16 cellular contexts compared by ENCODE assay signal in genomic region chr12:117596968-117597367, GRCh38.
A peak's percentile ranks its signal among the peaks of the same experiment; 100 is the strongest.
DNase-seq lines count a peak whose midpoint lies in the region.
"Had no signal": no experiment of that assay in that cellular context is flagged by ENCODE, and none has a peak within 500 bp of the region (broad histone marks: within the 10 kb centered on the region; RNA-seq: fewer than 3 reads in every experiment).

No MANE protein-coding gene starts in this region.

- no peak overlapping the region for H2AK5ac ChIP-seq in trophoblast cell (ENCODE audit: low read length)

- no peak overlapping the region for H3K27ac ChIP-seq in trophoblast cell (ENCODE audit: low read depth, low read length)
- H3K27ac ChIP-seq: colonic mucosa, foreskin keratinocyte, pancreas, skin epidermis, vagina had no signal

- no peak overlapping the region for H2BK12ac ChIP-seq in trophoblast cell (ENCODE audit: low read length)

- no peak overlapping the region for H3K4me2 ChIP-seq in trophoblast cell (ENCODE audit: low read length)

- H2BK120ac ChIP-seq in trophoblast cell (ENCODE audit: insufficient read depth, low read length, poor library complexity): no peak overlapping the region

- H4K91ac ChIP-seq in trophoblast cell (ENCODE audit: low read depth, low read length): no peak overlapping the region

- no peaks in the 10 kb centered on the region for H3K79me2 ChIP-seq in trophoblast cell (ENCODE audit: control insufficient read depth, insufficient read depth, low read length, poor library complexity)

- no peaks in the 10 kb centered on the region for H3K4me1 ChIP-seq in trophoblast cell (ENCODE audit: control insufficient read depth in 1 of 2, insufficient read depth in 2 of 2, low read length in 2 of 2)
- H3K4me1 ChIP-seq: colonic mucosa, foreskin keratinocyte, pancreas, vagina had no signal

- no peak overlapping the region for H3K23ac ChIP-seq in trophoblast cell (ENCODE audit: low read length)

- H3K14ac ChIP-seq in trophoblast cell (ENCODE audit: low read length): no peak overlapping the region

- DNase-seq in Caki2 (ENCODE audit: low read depth): peak; percentile 61
- peak; percentile 68 to 93 (median 74) for DNase-seq in NCI-H1417 (lab: John Stamatoyannopoulos, UW)
- peak; percentile 36 for DNase-seq in NCI-H2196 treated with DMSO at 0.1 percent for 48 hours (lab: John Stamatoyannopoulos, UW; ENCODE audit: unreplicated experiment)
- DNase-seq in SHP77 treated with DMSO at 0.1 percent for 48 hours (lab: John Stamatoyannopoulos, UW): peak; percentile 84
- DNase-seq in NK-92 treated with Interleukin-12 subunit alpha and Interleukin-12 subunit beta, amount 100 ng/mL, for 24 hours (lab: John Stamatoyannopoulos, UW): no peak
- DNase-seq in activated CD4-positive, alpha-beta T cell treated with anti-CD3 and anti-CD28 coated beads, Interleukin-2, amount 50 U/mL, for 1 hour: no peak
- DNase-seq in trophoblast cell: no peak
- DNase-seq in activated CD4-positive, alpha-beta T cell treated with anti-CD3 and anti-CD28 coated beads for 1 hour: no peak
- DNase-seq: activated CD4-positive, CD25-positive, alpha-beta regulatory T cell; activated naive CD4-positive, alpha-beta T cell; colonic mucosa; foreskin keratinocyte; left ventricle myocardium superior; pancreas had no signal

- H3K79me1 ChIP-seq in trophoblast cell (ENCODE audit: low read length): no peaks in the 10 kb centered on the region

- no peak overlapping the region for H3K4me3 ChIP-seq in trophoblast cell (ENCODE audit: low read depth, low read length)
- H3K4me3 ChIP-seq: colonic mucosa, pancreas, skin epidermis, vagina had no signal

- H3K4ac ChIP-seq in trophoblast cell (ENCODE audit: low read depth, low read length): no peak overlapping the region

- in situ Hi-C loops in Caki2 (cut with HindIII; ENCODE audit: low pct_unique_long_range_greater_than_20kb, low sequenced_read_pairs): no loop called here

- H4K12ac ChIP-seq in trophoblast cell (ENCODE audit: low read depth, low read length): no peak overlapping the region

- no peaks in the 10 kb centered on the region for H3K36me3 ChIP-seq in trophoblast cell (ENCODE audit: control insufficient read depth in 1 of 2, insufficient read depth in 2 of 2, low read length in 2 of 2)
- H3K36me3 ChIP-seq: colonic mucosa, pancreas, vagina had no signal

- H3K27me3 ChIP-seq in trophoblast cell (ENCODE audit: insufficient read depth, low read length): no peaks in the 10 kb centered on the region
- H3K27me3 ChIP-seq: colonic mucosa, foreskin keratinocyte, pancreas, vagina had no signal

- no peak overlapping the region for H3K18ac ChIP-seq in trophoblast cell (ENCODE audit: low read length)

- no CpG with 5 or more reads among the region's 6 CpGs for WGBS in trophoblast cell (ENCODE audit: extremely low coverage, insufficient coverage, insufficient read length)

- H3K9ac ChIP-seq in trophoblast cell (ENCODE audit: low read length): no peak overlapping the region

- H2BK5ac ChIP-seq in trophoblast cell (ENCODE audit: low read depth, low read length, poor library complexity): no peak overlapping the region

- no peak overlapping the region for H2AFZ ChIP-seq in trophoblast cell (ENCODE audit: insufficient read depth, low read length, poor library complexity)

- no peak overlapping the region for H4K8ac ChIP-seq in trophoblast cell (ENCODE audit: low read depth, low read length)

- H3K9me3 ChIP-seq in trophoblast cell (ENCODE audit: insufficient read depth, low read depth, low read length): no peaks in the 10 kb centered on the region
- H3K9me3 ChIP-seq: colonic mucosa, pancreas, vagina had no signal

Comparison
In these comparisons a context has a peak if more than half of its experiments do, and no peak if none do; other contexts are left out.
1. DNase-seq: peak in Caki2 (single experiment), NCI-H1417 (3 of 3), NCI-H2196 treated with DMSO at 0.1 percent for 48 hours (single experiment) and SHP77 treated with DMSO at 0.1 percent for 48 hours (single experiment); none in NK-92 treated with Interleukin-12 subunit alpha and Interleukin-12 subunit beta, amount 100 ng/mL, for 24 hours (single experiment), activated CD4-positive, alpha-beta T cell treated with anti-CD3 and anti-CD28 coated beads, Interleukin-2, amount 50 U/mL, for 1 hour (single experiment), trophoblast cell (0 of 2) and activated CD4-positive, alpha-beta T cell treated with anti-CD3 and anti-CD28 coated beads for 1 hour (single experiment).